ENCODE assay signal across 8 cellular contexts in genomic region chr17:41965694-41966375, GRCh38. TPM values are rescaled to one million over a fixed set of nuclear protein-coding genes. Genes with fewer than 3 reads are reported as not detected.
A peak's percentile ranks its signal among the peaks of the same experiment; 100 is the strongest.
DNase-seq lines count a peak whose midpoint lies in the region; ATAC-seq and TF ChIP-seq lines count a peak whose summit lies in the region.

No MANE protein-coding gene starts in this region.

- peak overlapping the region; percentile 24 for H3K27ac Mint-ChIP-seq in Calu3 (ENCODE audit: unreplicated experiment)
- peak overlapping the region; percentile 68 to 76 for H3K27ac Mint-ChIP-seq in natural killer cell

- peaks cover 19% of the 10 kb centered on the region for H3K27me3 Mint-ChIP-seq in Calu3 (ENCODE audit: unreplicated experiment)
- no peaks in the 10 kb centered on the region for H3K27me3 Mint-ChIP-seq in natural killer cell (ENCODE audit: low read depth in 2 of 2)

- CTCF ChIA-PET in Calu3 (lab: Charles Lee) = interaction anchor here (0.6 to 1.9 kb wide), 17 partner anchors 10 to 1853 kb away, joined by 3 to 12 read pairs (median 5); partner anchors contain the start of genes ACLY, DHX58, DNAJC7 and KAT2A

- H3K4me3 ChIP-seq in stomach smooth muscle (ENCODE audit: low read length in 2 of 2) = peak overlapping the region; percentile 61 to 84

- H3K9me3 ChIP-seq in stomach smooth muscle (ENCODE audit: control insufficient read depth in 2 of 2, low read length in 2 of 2) = no peaks in the 10 kb centered on the region

- H3K36me3 Mint-ChIP-seq in Calu3 (ENCODE audit: insufficient read depth, unreplicated experiment) (peaks cover 58% of the 10 kb centered on the region), natural killer cell (no peaks in the 10 kb centered on the region)

- peaks cover 49% of the 10 kb centered on the region for H3K4me1 ChIP-seq in stomach smooth muscle (ENCODE audit: control insufficient read depth, insufficient read depth, low read length)

- DNase-seq in Calu3 = peak; percentile 94
- DNase-seq in NCI-H774 (lab: John Stamatoyannopoulos, UW) = peak; percentile 96
- peak; percentile 69 for DNase-seq in activated T-cell treated with anti-CD3 and anti-CD28 coated beads for 24 hours (ENCODE audit: low read depth)
- peak; percentile 27 for DNase-seq in natural killer cell
- no peak for DNase-seq in amniotic stem cell (lab: John Stamatoyannopoulos, UW)

- H3K9ac ChIP-seq in stomach smooth muscle (ENCODE audit: low read length in 2 of 2) = peak overlapping the region; percentile 56 to 90

- TSS peak; percentile 73 for BruUV-seq in Calu3 (replicated peaks; lab: Mats Ljungman, UMichigan)

- peaks cover 16% of the 10 kb centered on the region for H3K4me1 Mint-ChIP-seq in Calu3 (ENCODE audit: low read depth, unreplicated experiment)
- H3K4me1 Mint-ChIP-seq in natural killer cell = peaks cover 24 to 32% of the 10 kb centered on the region in 2 donors

- H3K27me3 ChIP-seq in stomach smooth muscle (ENCODE audit: control insufficient read depth in 1 of 2, insufficient read depth in 2 of 2, low read length in 2 of 2) = no peaks in the 10 kb centered on the region

- ATAC-seq in HG02938 (IDR thresholded peaks at IDR 0.05; ENCODE audit: unreplicated experiment) = peak; percentile 30
- peak; percentile 88 for ATAC-seq in esophagus mucosa
- peak; percentile 3 to 25 (median 13) for ATAC-seq in natural killer cell

- peak overlapping the region; percentile 78 for H3K27ac ChIP-seq in stomach smooth muscle (ENCODE audit: low read length)

- TF ChIP-seq CTCF in Calu3 (IDR thresholded peaks at IDR 0.05; ENCODE audit: unreplicated experiment) (no peak), natural killer cell (IDR thresholded peaks at IDR 0.05) (no peak)

- H3K36me3 ChIP-seq in stomach smooth muscle (ENCODE audit: control insufficient read depth in 2 of 2, insufficient read depth in 2 of 2, low read length in 2 of 2) = peaks cover 6 to 13% of the 10 kb centered on the region in 2 donors

- peak overlapping the region; percentile 58 for H3K4me3 Mint-ChIP-seq in Calu3 (ENCODE audit: low read depth, unreplicated experiment)
- peak overlapping the region; percentile 72 for H3K4me3 Mint-ChIP-seq in natural killer cell

- no peaks in the 10 kb centered on the region for H3K9me3 Mint-ChIP-seq in Calu3 (ENCODE audit: low read depth, unreplicated experiment)
- no peaks in the 10 kb centered on the region for H3K9me3 Mint-ChIP-seq in natural killer cell

- intact Hi-C loops in Calu3 (cut with micrococcal nuclease; ENCODE audit: unreplicated experiment) (loop anchor here (2.0 kb wide), 1 partner anchor 59 kb away; no protein-coding TSS in a partner anchor), natural killer cell (cut with micrococcal nuclease) (loop anchor here (1.0 to 2.0 kb wide), 2 partner anchors 47 to 51 kb away; partner anchors contain the start of genes ACLY and DNAJC7)

RNA-seq across cellular contexts. Expression of gene CNP, which starts 0.8 kb away (rescaled TPM):
- 144 and 156 TPM in 2 replicates for total RNA-seq in Calu3 (2022)
- 89.9 TPM for total RNA-seq in esophagus mucosa
- total RNA-seq in natural killer cell = 10 to 100 TPM; 32.4 to 44.8 (median 38.2) TPM

RNA-seq across cellular contexts. Expression of gene ODAD4, which starts 35.4 kb away (rescaled TPM):
- total RNA-seq in Calu3 (2022) (0.73 and 2.7 TPM in 2 replicates), esophagus mucosa (not detected), natural killer cell (1 to 10 TPM in 1 of 3 donors, under 1 TPM in 2; 0.70 to 2.9 (median 0.95) TPM)

RNA-seq across cellular contexts. Expression of gene ACLY, which starts 47.1 kb away (rescaled TPM):
- total RNA-seq in Calu3 (2022) (258 and 265 TPM in 2 replicates), esophagus mucosa (161 TPM), natural killer cell (100 to 1,000 TPM in 2 of 3 donors, 10 to 100 TPM in 1; 86.5 to 106 (median 106) TPM)

RNA-seq across cellular contexts. Expression of gene DNAJC7, which starts 51.4 kb away (rescaled TPM):
- 184 and 193 TPM in 2 replicates for total RNA-seq in Calu3 (2022)
- total RNA-seq in esophagus mucosa = 75.5 TPM
- 100 to 1,000 TPM; 123 to 159 (median 149) TPM for total RNA-seq in natural killer cell

RNA-seq across cellular contexts. Expression of gene NKIRAS2, which starts 54.1 kb away (rescaled TPM):
- total RNA-seq in Calu3 (2022) (55.7 and 58.4 TPM in 2 replicates), esophagus mucosa (30.3 TPM), natural killer cell (10 to 100 TPM; 17.5 to 20.9 (median 19.3) TPM)

Comparison
In these comparisons a context has a peak if more than half of its experiments do, and no peak if none do; other contexts are left out.
1. ATAC-seq: peak in every context shown above with its lines; median percentile 88 in esophagus mucosa; 30 in HG02938; 13 in natural killer cell.